In genomic region chr6:112114577-112115223, GRCh38 we compare ENCODE assay signal across 34 cellular contexts.
"Had no signal": no experiment of that assay in that cellular context is flagged by ENCODE, and none has a peak within 500 bp of the region (broad histone marks: within the 10 kb centered on the region; RNA-seq: fewer than 3 reads in every experiment).

No MANE protein-coding gene starts in this region.

- H3K9ac ChIP-seq: SK-N-SH had no signal

- H3K4me1 Mint-ChIP-seq: activated naive CD4-positive, alpha-beta T cell treated with anti-CD3 and anti-CD28 coated beads, Interleukin-2, amount 50 U/mL, for 24 hours; central memory CD8-positive, alpha-beta T cell had no signal

- H3K27me3 ChIP-seq: ascending aorta, cardiac muscle cell, MG63, Peyer's patch, SJSA1 had no signal

- H3K36me3 ChIP-seq: SJSA1 had no signal

- H3K27ac Mint-ChIP-seq: activated CD4-positive, alpha-beta T cell treated with anti-CD3 and anti-CD28 coated beads for 36 hours; activated CD4-positive, alpha-beta T cell treated with anti-CD3 and anti-CD28 coated beads, Interleukin-2, amount 10 ng/mL, durations not matched to agents 7 days and 5 days; activated CD8-positive, alpha-beta T cell treated with anti-CD3 and anti-CD28 coated beads, Interleukin-2, amount 10 ng/mL, durations not matched to agents 7 days and 5 days; activated naive CD4-positive, alpha-beta T cell treated with anti-CD3 and anti-CD28 coated beads, Interleukin-2, amount 50 U/mL, for 24 hours; activated naive CD8-positive, alpha-beta T cell treated with anti-CD3 and anti-CD28 coated beads, Interleukin-2, amount 10 ng/mL, durations not matched to agents 7 days and 5 days; activated T-cell treated with anti-CD3 and anti-CD28 coated beads, Interleukin-2, amount 50 U/mL, for 24 hours; activated T-helper 2 cell treated with anti-CD3 and anti-CD28 coated beads, Interferon-gamma antibody, Interleukin-2, Interleukin-4, amounts not matched to agents 10 μg/mL and 5 μg/mL and 100 μg/mL, durations not matched to agents 14 hours and 24 hours and 36 hours; T-helper 1 cell treated with Interleukin-12 subunit alpha and Interleukin-12 subunit beta and Interleukin-4 antibody, amounts not matched to agents 30 μg/mL and 1 μg/mL, for 36 hours; T-helper 2 cell treated with Interferon-gamma antibody and Interleukin-4, amounts not matched to agents 5 μg/mL and 100 μg/mL, for 36 hours had no signal

- H3K4me1 ChIP-seq: ascending aorta, Peyer's patch had no signal

- H3K27ac ChIP-seq: ascending aorta, Peyer's patch, SJSA1 had no signal

- H3K9me3 Mint-ChIP-seq: activated CD4-positive, alpha-beta T cell treated with anti-CD3 and anti-CD28 coated beads, Interleukin-2, amount 10 ng/mL, durations not matched to agents 7 days and 5 days; activated naive CD4-positive, alpha-beta T cell treated with anti-CD3 and anti-CD28 coated beads, Interleukin-2, amount 50 U/mL, for 24 hours; activated naive CD8-positive, alpha-beta T cell treated with anti-CD3 and anti-CD28 coated beads, Interleukin-2, amount 10 ng/mL, durations not matched to agents 7 days and 5 days; activated T-cell treated with anti-CD3 and anti-CD28 coated beads, Interleukin-2, amount 50 U/mL, for 24 hours; activated T-helper 2 cell treated with anti-CD3 and anti-CD28 coated beads, Interferon-gamma antibody, Interleukin-2, Interleukin-4, amounts not matched to agents 10 μg/mL and 5 μg/mL and 100 μg/mL, durations not matched to agents 14 hours and 24 hours and 36 hours; central memory CD8-positive, alpha-beta T cell; T-helper 1 cell treated with Interleukin-12 subunit alpha and Interleukin-12 subunit beta and Interleukin-4 antibody, amounts not matched to agents 30 μg/mL and 1 μg/mL, for 36 hours; T-helper 2 cell treated with Interferon-gamma antibody and Interleukin-4, amounts not matched to agents 5 μg/mL and 100 μg/mL, for 36 hours had no signal

- DNase-seq: activated CD4-positive, alpha-beta T cell treated with anti-CD3 and anti-CD28 coated beads for 36 hours; activated CD4-positive, alpha-beta T cell treated with anti-CD3 and anti-CD28 coated beads, Interleukin-2, amount 10 ng/mL, durations not matched to agents 7 days and 5 days; activated CD4-positive, alpha-beta T cell treated with anti-CD3 and anti-CD28 coated beads, Interleukin-2, amount 50 U/mL, for 48 hours; activated CD8-positive, alpha-beta T cell treated with anti-CD3 and anti-CD28 coated beads, Interleukin-2, amount 10 ng/mL, durations not matched to agents 7 days and 5 days; activated gamma-delta T cell; activated naive CD4-positive, alpha-beta T cell treated with Interleukin-2 at 50 U/mL for 16 hours; activated naive CD8-positive, alpha-beta T cell treated with anti-CD3 and anti-CD28 coated beads, Interleukin-2, amount 10 ng/mL, durations not matched to agents 7 days and 5 days; activated T-cell treated with anti-CD3 and anti-CD28 coated beads, Interleukin-2, amount 50 U/mL, for 24 hours; amygdala; Kasumi-1; KG1; MG63; NCI-H1048; NCI-H1105 treated with DMSO at 0.1 percent for 48 hours; NCI-H1436; NCI-H1694; NCI-H1930; NCI-H2081 treated with DMSO at 0.1 percent for 48 hours; NCI-H510A; NCI-H526; NCI-H774; PC-3; Peyer's patch; RPMI8226; SHP77 treated with DMSO at 0.1 percent for 48 hours; SK-N-SH had no signal

- H3K36me3 Mint-ChIP-seq: activated naive CD4-positive, alpha-beta T cell treated with anti-CD3 and anti-CD28 coated beads, Interleukin-2, amount 50 U/mL, for 24 hours; activated naive CD8-positive, alpha-beta T cell treated with anti-CD3 and anti-CD28 coated beads, Interleukin-2, amount 10 ng/mL, durations not matched to agents 7 days and 5 days had no signal

- H3K4me3 Mint-ChIP-seq: activated CD4-positive, alpha-beta T cell treated with anti-CD3 and anti-CD28 coated beads for 36 hours; activated CD4-positive, alpha-beta T cell treated with anti-CD3 and anti-CD28 coated beads, Interleukin-2, amount 10 ng/mL, durations not matched to agents 7 days and 5 days; activated CD8-positive, alpha-beta T cell treated with anti-CD3 and anti-CD28 coated beads, Interleukin-2, amount 10 ng/mL, durations not matched to agents 7 days and 5 days; activated naive CD4-positive, alpha-beta T cell treated with anti-CD3 and anti-CD28 coated beads, Interleukin-2, amount 50 U/mL, for 24 hours; activated naive CD8-positive, alpha-beta T cell treated with anti-CD3 and anti-CD28 coated beads, Interleukin-2, amount 10 ng/mL, durations not matched to agents 7 days and 5 days; activated T-cell treated with anti-CD3 and anti-CD28 coated beads, Interleukin-2, amount 50 U/mL, for 24 hours; central memory CD8-positive, alpha-beta T cell; T-helper 1 cell treated with Interleukin-12 subunit alpha and Interleukin-12 subunit beta and Interleukin-4 antibody, amounts not matched to agents 30 μg/mL and 1 μg/mL, for 36 hours; T-helper 2 cell treated with Interferon-gamma antibody and Interleukin-4, amounts not matched to agents 5 μg/mL and 100 μg/mL, for 36 hours had no signal

- H3K9me3 ChIP-seq: ascending aorta, MG63, Peyer's patch, SK-N-SH had no signal

- H3K4me3 ChIP-seq: ascending aorta, cardiac muscle cell, MG63, Peyer's patch, SJSA1 had no signal
